7 cellular contexts compared by ENCODE assay signal in genomic region chr2:241391892-241392665, GRCh38. TPM values are rescaled to one million over a fixed set of nuclear protein-coding genes. Genes with fewer than 3 reads are reported as not detected.
DNase-seq lines count a peak whose midpoint lies in the region; ATAC-seq and TF ChIP-seq lines count a peak whose summit lies in the region.

No MANE protein-coding gene starts in this region.

- no peak for DNase-seq in GM06990 (ENCODE audit: extremely low read depth, insufficient read length)
- DNase-seq in Karpas-422 = peak; percentile 66
- peak; percentile 2 for DNase-seq in central memory CD4-positive, alpha-beta T cell
- no peak for DNase-seq in memory B cell (ENCODE audit: low spot score in 2 of 2)
- DNase-seq in SKM-1 treated with dmso at 0.1 percent for 144 hours (lab: John Stamatoyannopoulos, UW; ENCODE audit: unreplicated experiment) = no peak
- no peak for DNase-seq in thyroid gland

- H3K27me3 ChIP-seq in GM06990 (replicated peaks; ENCODE audit: control insufficient read depth, insufficient read depth, low read length) (no peaks in the 10 kb centered on the region), Karpas-422 (ENCODE audit: low read length) (no peaks in the 10 kb centered on the region), thyroid gland (no peaks in the 10 kb centered on the region)

- ATAC-seq in memory B cell (ENCODE audit: low read depth) (peak; percentile 49), HG03378 (IDR thresholded peaks at IDR 0.05; ENCODE audit: unreplicated experiment) (no peak)

- H3K9me2 ChIP-seq in Karpas-422 (replicated peaks; ENCODE audit: insufficient read depth, low read length) = no peaks in the 10 kb centered on the region

- no peak overlapping the region for H3K4me3 Mint-ChIP-seq in memory B cell

- no peak overlapping the region for H2AFZ ChIP-seq in Karpas-422 (ENCODE audit: low read length)

- intact Hi-C loops in thyroid gland (cut with DNase I) = no loop called here

- H3K4me3 ChIP-seq in GM06990 (replicated peaks; ENCODE audit: low read depth, low read length) (no peak overlapping the region), Karpas-422 (ENCODE audit: low read length) (no peak overlapping the region), thyroid gland (replicated peaks in 1 of 3) (no peak overlapping the region)

- H4K20me1 ChIP-seq in Karpas-422 (ENCODE audit: insufficient read depth, low read depth, low read length) = peaks cover 9% of the 10 kb centered on the region

- no peak for TF ChIP-seq POLR2A in thyroid gland (IDR thresholded peaks at IDR 0.05)

- H3K36me3 Mint-ChIP-seq in memory B cell = peaks cover 10% of the 10 kb centered on the region

- H3K27ac Mint-ChIP-seq in memory B cell = peak overlapping the region; percentile 36

- no peak overlapping the region for H3K4me2 ChIP-seq in Karpas-422 (ENCODE audit: low read depth, low read length, poor library complexity, severe bottlenecking)

- H3K4me1 ChIP-seq in Karpas-422 (ENCODE audit: low read length) (peaks cover 46% of the 10 kb centered on the region), thyroid gland (no peaks in the 10 kb centered on the region)

- peaks cover 22% of the 10 kb centered on the region for H3K4me1 Mint-ChIP-seq in memory B cell

- no peak overlapping the region for H3K9ac ChIP-seq in Karpas-422 (ENCODE audit: low read length)

- H3K36me3 ChIP-seq in GM06990 (ENCODE audit: control insufficient read depth, insufficient read depth, low read length) (no peaks in the 10 kb centered on the region), Karpas-422 (ENCODE audit: insufficient read depth, low read length) (peaks cover 7% of the 10 kb centered on the region), thyroid gland (no peaks in the 10 kb centered on the region)

- peaks cover 22% of the 10 kb centered on the region for H3K79me2 ChIP-seq in Karpas-422 (ENCODE audit: low read length)

- H3K9me3 Mint-ChIP-seq in memory B cell = no peaks in the 10 kb centered on the region

- no peak overlapping the region for H3K27ac ChIP-seq in Karpas-422 (ENCODE audit: low read length)
- no peak overlapping the region for H3K27ac ChIP-seq in thyroid gland

- H3K27me3 Mint-ChIP-seq in memory B cell = no peaks in the 10 kb centered on the region

- 79 to 81% methylated on average over 6 of the region's 6 CpGs for WGBS in thyroid gland, 2 donors

- TF ChIP-seq CTCF in GM06990 (IDR thresholded peaks at IDR 0.05; ENCODE audit: insufficient read depth, low read length, poor library complexity, severe bottlenecking) (peak; percentile 66), thyroid gland (IDR thresholded peaks at IDR 0.05) (peak in 2 of 6 experiments; percentile 11 to 21)

- H3K9me3 ChIP-seq in Karpas-422 (ENCODE audit: low read length) (no peaks in the 10 kb centered on the region), thyroid gland (no peaks in the 10 kb centered on the region)

RNA-seq across cellular contexts. Expression of gene FARP2, which starts 36.0 kb away (rescaled TPM):
- 30.5 and 40.0 TPM in 2 replicates for total RNA-seq in Karpas-422 (2014; rRNA removed; shearing (Covaris generic); ENCODE audit: low replicate concordance)
- total RNA-seq in thyroid gland = 10 to 100 TPM; 16.9 to 24.1 (median 20.3) TPM

Comparison
In these comparisons a context has a peak if more than half of its experiments do, and no peak if none do; other contexts are left out.
1. DNase-seq: peak in Karpas-422 (single experiment) and central memory CD4-positive, alpha-beta T cell (single experiment); none in GM06990 (single experiment), memory B cell (0 of 2), SKM-1 treated with dmso at 0.1 percent for 144 hours (single experiment) and thyroid gland (0 of 2).